Comparison of ENCODE assay signal across 13 cellular contexts in genomic region chr15:31331389-31331788, GRCh38. TPM values are rescaled to one million over a fixed set of nuclear protein-coding genes. Genes with fewer than 3 reads are reported as not detected.
DNase-seq lines count a peak whose midpoint lies in the region; ATAC-seq, FAIRE-seq and TF ChIP-seq lines count a peak whose summit lies in the region.
"Had no signal": no experiment of that assay in that cellular context is flagged by ENCODE, and none has a peak within 500 bp of the region (broad histone marks: within the 10 kb centered on the region; RNA-seq: fewer than 3 reads in every experiment).

No MANE protein-coding gene starts in this region.

- H3K27me3 Mint-ChIP-seq in activated B cell treated with CpG ODN at 0.5 μM for 24 hours: no peaks in the 10 kb centered on the region

- TF ChIP-seq CTCF in right atrium auricular region (IDR thresholded peaks at IDR 0.05): no peak
- no peak for TF ChIP-seq CTCF in activated B cell treated with CpG ODN at 0.5 μM for 24 hours (IDR thresholded peaks at IDR 0.05)
- no peak for TF ChIP-seq CTCF in HepG2 (CRISPR knock-in tag; IDR thresholded peaks at IDR 0.05)
- no peak for TF ChIP-seq CTCF in upper lobe of left lung (IDR thresholded peaks at IDR 0.05)

- H3K14ac ChIP-seq in neuronal stem cell (ENCODE audit: low read length): no peak overlapping the region

- no peak overlapping the region for H3K9ac ChIP-seq in HepG2 (ENCODE audit: insufficient read depth, low read depth, low read length)
- no peak overlapping the region for H3K9ac ChIP-seq in neuronal stem cell (ENCODE audit: low read depth, low read length, poor library complexity)

- H2BK120ac ChIP-seq in neuronal stem cell (ENCODE audit: low read depth, low read length): no peak overlapping the region

- H3K27me3 ChIP-seq in right atrium auricular region: no peaks in the 10 kb centered on the region
- H3K27me3 ChIP-seq in HepG2 (ENCODE audit: control insufficient read depth in 1 of 2, insufficient read depth in 2 of 2, low read length in 2 of 2): no peaks in the 10 kb centered on the region
- H3K27me3 ChIP-seq in upper lobe of left lung: no peaks in the 10 kb centered on the region
- H3K27me3 ChIP-seq in neuronal stem cell (ENCODE audit: control insufficient read depth in 3 of 3, insufficient read depth in 3 of 3, low read depth in 1 of 3, low read length in 3 of 3): peaks cover 0 to 5% (median 0%) of the 10 kb centered on the region in 3 experiments

- no peaks in the 10 kb centered on the region for H3K36me3 ChIP-seq in right atrium auricular region
- 0 out of 5 replicates have a peak, but pooled peaks cover 0 to 4% of the 10 kb centered on the region in 2 experiments for H3K36me3 ChIP-seq in HepG2 (replicated peaks in 1 of 2; ENCODE audit: control insufficient read depth in 1 of 2, insufficient read depth in 2 of 2, low read length in 2 of 2)
- peaks cover 0 to 3% (median 0%) of the 10 kb centered on the region in 4 donors for H3K36me3 ChIP-seq in upper lobe of left lung
- peaks cover 0 to 2% of the 10 kb centered on the region in 2 donors for H3K36me3 ChIP-seq in neuronal stem cell (replicated peaks in 1 of 2; ENCODE audit: control insufficient read depth in 2 of 2, insufficient read depth in 2 of 2, low read length in 2 of 2)

- WGBS in HepG2 (ENCODE audit: low lambda C conversion rate): 100% methylated on average over 2 of the region's 5 CpGs
- WGBS in upper lobe of left lung, 2 donors: 69 to 78% methylated on average over 5 of the region's 5 CpGs
- WGBS in neuronal stem cell (ENCODE audit: extremely low coverage in 2 of 2, insufficient read length in 2 of 2, insufficient replicate concordance in 1 of 2), 2 donors: no CpG with 5 or more reads among the region's 5 CpGs

- no peak for TF ChIP-seq RAD21 in HepG2 (CRISPR knock-in tag; IDR thresholded peaks at IDR 0.05)

- H3K4me3 ChIP-seq in right atrium auricular region: no peak overlapping the region
- H3K4me3 ChIP-seq in HepG2 (replicated peaks in 1 of 3; ENCODE audit: insufficient read depth in 1 of 3, low read depth in 2 of 3, low read length in 3 of 3): no peak overlapping the region
- peak overlapping the region in 2 of 4 donors; percentile 21 to 72 for H3K4me3 ChIP-seq in upper lobe of left lung
- H3K4me3 ChIP-seq in neuronal stem cell (ENCODE audit: low read length in 2 of 2): no peak overlapping the region

- in situ Hi-C loops in HepG2 (cut with HindIII; ENCODE audit: extremely low pct_ligation_motif_present, low pct_unique_long_range_greater_than_20kb): no loop called here

- no peaks in the 10 kb centered on the region for H3K9me3 Mint-ChIP-seq in activated B cell treated with CpG ODN at 0.5 μM for 24 hours

- H3K4me2 ChIP-seq in HepG2 (ENCODE audit: low read depth, low read length) (no peak overlapping the region), neuronal stem cell (ENCODE audit: insufficient read depth, low read length, poor library complexity, severe bottlenecking) (no peak overlapping the region)

- peaks cover 32% of the 10 kb centered on the region for H3K36me3 Mint-ChIP-seq in activated B cell treated with CpG ODN at 0.5 μM for 24 hours (ENCODE audit: low read depth)

- no peaks in the 10 kb centered on the region for H3K9me3 ChIP-seq in right atrium auricular region
- H3K9me3 ChIP-seq in HepG2 (ENCODE audit: low read length): no peaks in the 10 kb centered on the region
- no peaks in the 10 kb centered on the region for H3K9me3 ChIP-seq in upper lobe of left lung
- H3K9me3 ChIP-seq in neuronal stem cell (replicated peaks in 1 of 2; ENCODE audit: control insufficient read depth in 2 of 2, insufficient read depth in 1 of 2, low read depth in 1 of 2, low read length in 2 of 2): no peaks in the 10 kb centered on the region

- H3K79me2 ChIP-seq in HepG2 (ENCODE audit: insufficient read depth, low read length): peaks cover 71% of the 10 kb centered on the region

- H3K23ac ChIP-seq in neuronal stem cell (ENCODE audit: low read depth, low read length, poor library complexity): no peak overlapping the region

- TF ChIP-seq POLR2A in HepG2 (IDR thresholded peaks at IDR 0.05; ENCODE audit: insufficient read depth in 1 of 2, low read depth in 2 of 2, low read length in 2 of 2): no peak
- no peak for TF ChIP-seq POLR2A in upper lobe of left lung (IDR thresholded peaks at IDR 0.05)

- no peak for FAIRE-seq in HepG2 (lab: Jason Lieb, UNC)

- H2BK5ac ChIP-seq in neuronal stem cell (ENCODE audit: low read length): no peak overlapping the region

- CTCF ChIA-PET in activated B cell treated with CpG ODN at 0.5 μM for 24 hours (lab: Charles Lee) (no interaction called here), HepG2 (lab: Yijun Ruan, JAX; ENCODE audit: low intra/inter-chr PET ratio, low total read pairs) (no interaction called here)

- DNase-seq in right atrium auricular region (ENCODE audit: low spot score) (no peak), cardiac septum (ENCODE audit: low spot score) (no peak), activated B cell treated with CpG ODN at 0.5 μM for 24 hours (no peak), HepG2 (ENCODE audit: low spot score) (no peak), upper lobe of left lung (no peak), superior temporal gyrus (ENCODE audit: extremely low spot score) (no peak), neuronal stem cell (ENCODE audit: low spot score) (no peak)
- DNase-seq: effector CD4-positive, alpha-beta T cell; NCI-H1105; NCI-H510A; SHP77 treated with DMSO at 0.1 percent for 48 hours had no signal

- no peak for ATAC-seq in activated B cell treated with CpG ODN at 0.5 μM for 24 hours (ENCODE audit: low read depth)
- no peak for ATAC-seq in HepG2
- ATAC-seq in upper lobe of left lung (ENCODE audit: low FRiP score in 2 of 2): no peak
- ATAC-seq in HG03108 (IDR thresholded peaks at IDR 0.05; ENCODE audit: unreplicated experiment): no peak
- ATAC-seq: activated CD4-positive, CD25-positive, alpha-beta regulatory T cell treated with anti-CD3 and anti-CD28 coated beads, Interleukin-2, amount 50 U/mL, for 24 hours had no signal

- no peak overlapping the region for H3K18ac ChIP-seq in neuronal stem cell (ENCODE audit: low read length)

- no peak overlapping the region for H3K4ac ChIP-seq in neuronal stem cell (ENCODE audit: low read length)

- peak overlapping the region; percentile 39 for H3K4me3 Mint-ChIP-seq in activated B cell treated with CpG ODN at 0.5 μM for 24 hours

- intact Hi-C loops in cardiac septum (cut with DNase I) (no loop called here), activated B cell treated with CpG ODN at 0.5 μM for 24 hours (cut with micrococcal nuclease) (no loop called here), HepG2 (cut with micrococcal nuclease; ENCODE audit: unreplicated experiment) (no loop called here)

- no peak overlapping the region for H4K91ac ChIP-seq in neuronal stem cell (ENCODE audit: low read depth, low read length, poor library complexity)

- no peak overlapping the region for H2AFZ ChIP-seq in HepG2 (ENCODE audit: low read length)
- H2AFZ ChIP-seq in neuronal stem cell (ENCODE audit: low read length): no peak overlapping the region

- H3K27ac Mint-ChIP-seq in activated B cell treated with CpG ODN at 0.5 μM for 24 hours: peak overlapping the region; percentile 21

- BruUV-seq in HepG2 (replicated peaks; lab: Mats Ljungman, UMichigan): no TSS peak

- peaks cover 76% of the 10 kb centered on the region for H3K4me1 Mint-ChIP-seq in activated B cell treated with CpG ODN at 0.5 μM for 24 hours

- H4K20me1 ChIP-seq in HepG2 (ENCODE audit: insufficient read depth, low read length): peaks cover 34% of the 10 kb centered on the region

- peaks cover 11% of the 10 kb centered on the region for H3K79me1 ChIP-seq in neuronal stem cell (ENCODE audit: low read depth, low read length)

- H2BK15ac ChIP-seq in neuronal stem cell (ENCODE audit: low read length): no peak overlapping the region

- POLR2A ChIA-PET in activated B cell treated with CpG ODN at 0.5 μM for 24 hours (lab: Charles Lee): no interaction called here
- POLR2A ChIA-PET in HepG2 (lab: Yijun Ruan, JAX): no interaction called here

- H2BK12ac ChIP-seq in neuronal stem cell (ENCODE audit: low read length): no peak overlapping the region

- no peak overlapping the region for H4K8ac ChIP-seq in neuronal stem cell (ENCODE audit: low read depth, low read length)

- no peak for TF ChIP-seq EP300 in HepG2 (IDR thresholded peaks at IDR 0.05; ENCODE audit: low read depth in 2 of 2, low read length in 2 of 2)
- no peak for TF ChIP-seq EP300 in HepG2 (CRISPR knock-in tag; IDR thresholded peaks at IDR 0.05; ENCODE audit: borderline replicate concordance)
- no peak for TF ChIP-seq EP300 in upper lobe of left lung (IDR thresholded peaks at IDR 0.05)

- H3K27ac ChIP-seq in right atrium auricular region: peak overlapping the region; percentile 99 to 100
- no peak overlapping the region for H3K27ac ChIP-seq in HepG2 (ENCODE audit: extremely low read length, insufficient read depth, low read length)
- H3K27ac ChIP-seq in upper lobe of left lung: peak overlapping the region; percentile 76 to 99 (median 98)
- no peak overlapping the region for H3K27ac ChIP-seq in neuronal stem cell (replicated peaks; ENCODE audit: low read length)

- no peak overlapping the region for H2AK5ac ChIP-seq in neuronal stem cell (ENCODE audit: low read depth, low read length)

- H3K4me1 ChIP-seq in right atrium auricular region (peaks cover 0 to 80% of the 10 kb centered on the region in 2 donors), HepG2 (ENCODE audit: insufficient read depth, low read length) (peaks cover 49% of the 10 kb centered on the region), upper lobe of left lung (peaks cover 71 to 78% (median 75%) of the 10 kb centered on the region in 4 donors), neuronal stem cell (ENCODE audit: control insufficient read depth in 2 of 2, insufficient read depth in 1 of 2, low read depth in 1 of 2, low read length in 2 of 2) (peaks cover 6 to 8% of the 10 kb centered on the region in 2 donors)

RNA-seq across cellular contexts. Expression of gene KLF13, which starts 4.8 kb away (rescaled TPM):
- total RNA-seq in right atrium auricular region: 10 to 100 TPM; 52.8 to 54.6 TPM
- total RNA-seq in cardiac septum: 35.7 TPM
- 177 and 178 TPM in 2 replicates for total RNA-seq in activated B cell treated with CpG ODN at 0.5 μM for 24 hours
- 25.1 and 27.8 TPM in 2 replicates for total RNA-seq in HepG2 (2016; rRNA removed; fragmentation: Illumina TruSeq; extraction: Trizol)
- 1.4 and 2.8 TPM in 2 replicates for total RNA-seq in HepG2 (2016; cell fraction: cytosol; rRNA removed; fragmentation: Illumina TruSeq; extraction: Trizol; ENCODE audit: low read depth)
- total RNA-seq in HepG2 (2016; cell fraction: insoluble cytoplasmic fraction; rRNA removed; fragmentation: Illumina TruSeq; extraction: Trizol): 21.2 and 24.1 TPM in 2 replicates
- 6.8 and 8.3 TPM in 2 replicates for total RNA-seq in HepG2 (2016; cell fraction: membrane; rRNA removed; fragmentation: Illumina TruSeq; extraction: Trizol)
- total RNA-seq in HepG2 (2016; cell fraction: nucleus; rRNA removed; fragmentation: Illumina TruSeq; extraction: Trizol): 13.1 and 18.9 TPM in 2 replicates
- 16.8 and 18.8 TPM in 2 replicates for polyA plus RNA-seq in HepG2 (2011; rRNA removed)
- polyA plus RNA-seq in HepG2 (2011; cell fraction: cytosol; rRNA removed): 9.1 and 11.1 TPM in 2 replicates
- polyA plus RNA-seq in HepG2 (2011; cell fraction: nucleus; rRNA removed): 12.3 and 14.2 TPM in 2 replicates
- polyA plus RNA-seq in HepG2 (2012): 22.0 and 24.4 TPM in 2 replicates
- polyA plus RNA-seq in HepG2 (2016; cell fraction: cytosol; fragmentation: Illumina TruSeq; extraction: Trizol; ENCODE audit: low read depth): 1.1 and 2.1 TPM in 2 replicates
- 31.2 and 34.3 TPM in 2 replicates for polyA plus RNA-seq in HepG2 (2016; cell fraction: insoluble cytoplasmic fraction; fragmentation: Illumina TruSeq; extraction: Trizol; ENCODE audit: low read depth)
- 5.5 and 7.5 TPM in 2 replicates for polyA plus RNA-seq in HepG2 (2016; cell fraction: membrane; fragmentation: Illumina TruSeq; extraction: Trizol; ENCODE audit: low read depth)
- 30.0 and 34.4 TPM in 2 replicates for polyA plus RNA-seq in HepG2 (2016; cell fraction: nucleus; fragmentation: Illumina TruSeq; extraction: Trizol; ENCODE audit: insufficient read depth, low read depth)
- polyA minus RNA-seq in HepG2 (2011; rRNA and poly(A)+ RNA removed; ENCODE audit: low replicate concordance): 23.8 and 65.8 TPM in 2 replicates
- 12.2 and 13.9 TPM in 2 replicates for polyA minus RNA-seq in HepG2 (2011; cell fraction: cytosol; rRNA and poly(A)+ RNA removed)
- 6.3 and 8.8 TPM in 2 replicates for polyA minus RNA-seq in HepG2 (2011; cell fraction: nucleus; rRNA and poly(A)+ RNA removed)
- total RNA-seq in upper lobe of left lung: 100 to 1,000 TPM; 103 to 231 (median 147) TPM
- 42.9 TPM for polyA plus RNA-seq in neuronal stem cell (2013, experiment 1 of 2)
- 42.1 TPM for polyA plus RNA-seq in neuronal stem cell (2013, experiment 2 of 2)

Comparison
In these comparisons a context has a peak if more than half of its experiments do, and no peak if none do; other contexts are left out.
1. H3K27ac ChIP-seq: peak in right atrium auricular region (2 of 2) and upper lobe of left lung (4 of 4); none in HepG2 (single experiment) and neuronal stem cell (single experiment).